ENCODE assay signal across 8 cellular contexts in the genomic region with DNA sequence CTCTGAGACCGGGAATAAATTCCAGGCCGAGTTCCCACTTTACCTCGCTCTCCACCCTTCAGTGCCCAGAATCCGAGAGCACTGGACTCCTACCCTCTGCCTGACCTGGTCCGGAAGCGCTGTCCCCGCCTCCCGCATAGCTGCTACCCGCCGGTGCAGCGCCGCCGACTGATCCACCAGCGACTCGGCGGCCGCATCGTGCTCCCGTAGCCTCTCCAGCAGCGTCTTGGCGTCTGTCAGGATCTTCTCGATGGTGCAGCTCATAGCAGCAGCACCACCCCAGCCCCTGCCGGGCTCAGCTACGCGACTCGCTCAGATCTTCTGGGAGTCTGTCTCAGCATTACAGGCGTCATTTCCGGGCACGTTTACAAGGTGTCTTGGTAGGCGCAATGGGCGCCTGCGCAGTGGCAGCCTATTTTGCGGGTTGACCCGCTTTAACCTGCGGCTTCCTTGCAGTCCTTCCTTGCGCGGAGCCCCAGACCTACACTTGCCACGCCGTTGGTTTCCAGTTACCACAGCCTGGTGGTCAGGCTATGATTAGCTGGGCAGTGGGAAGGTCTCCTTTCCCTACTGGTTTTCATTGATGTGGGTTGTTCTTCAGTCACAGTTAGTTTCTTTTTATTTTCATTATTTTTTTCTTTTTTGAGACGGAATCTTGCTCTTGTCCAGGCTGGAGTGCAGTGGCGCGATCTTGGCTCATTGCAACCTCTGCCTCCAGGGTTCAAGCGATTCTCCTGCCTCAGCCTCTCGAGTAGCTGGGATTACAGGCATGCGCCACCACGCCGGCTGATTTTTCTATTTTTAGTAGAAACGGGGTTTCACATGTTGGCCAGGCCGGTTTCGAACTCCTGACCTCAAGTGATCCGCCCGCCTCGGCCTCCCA. TPM values are rescaled to one million over a fixed set of nuclear protein-coding genes. Genes with fewer than 3 reads are reported as not detected.
DNase-seq lines count a peak whose midpoint lies in the region; ATAC-seq and TF ChIP-seq lines count a peak whose summit lies in the region.

SIKE1 (minus strand) TSS at position 342 of the 883 bp plus-strand sequence; CDS start at position 264, 78 bp downstream.

- DNase-seq in AML-193 (lab: John Stamatoyannopoulos, UW): peak; percentile 90 to 93
- peak; percentile 88 for DNase-seq in NCI-H510A (lab: John Stamatoyannopoulos, UW)
- DNase-seq in activated CD4-positive, alpha-beta T cell treated with anti-CD3 and anti-CD28 coated beads for 24 hours (ENCODE audit: low read depth in 2 of 2): peak; percentile 83 to 85
- DNase-seq in chondrocyte (ENCODE audit: low spot score): peak; percentile 96
- peak; percentile 91 for DNase-seq in kidney epithelial cell (ENCODE audit: low read depth)
- peak; percentile 90 to 92 for DNase-seq in stimulated activated CD4-positive, alpha-beta T cell treated with anti-CD3 and anti-CD28 coated beads, Interleukin-15, amount 100 ng/mL, for 48 hours (ENCODE audit: low read depth in 2 of 2)

- TF ChIP-seq CTCF in chondrocyte (IDR thresholded peaks at IDR 0.05): peak; percentile 39
- no peak for TF ChIP-seq CTCF in kidney epithelial cell (IDR thresholded peaks at IDR 0.05; ENCODE audit: insufficient read depth, low read length, poor library complexity, severe bottlenecking)

- ATAC-seq in HG03439 (IDR thresholded peaks at IDR 0.05; ENCODE audit: unreplicated experiment): peak; percentile 98

- H3K36me3 ChIP-seq in kidney epithelial cell (ENCODE audit: control insufficient read depth, insufficient read depth, low read length): no peaks in the 10 kb centered on the region

- peak; percentile 99 for TF ChIP-seq POLR2A in GM19193 (IDR thresholded peaks at IDR 0.05; ENCODE audit: extremely low read depth, insufficient read depth, insufficient read length)

- H3K27me3 Mint-ChIP-seq in chondrocyte (ENCODE audit: low read depth): peaks cover 11% of the 10 kb centered on the region

- H3K4me3 Mint-ChIP-seq in chondrocyte (ENCODE audit: unreplicated experiment): peak within 1 kb of the TSS; percentile 99

- no peaks in the 10 kb centered on the region for H3K27me3 ChIP-seq in kidney epithelial cell (ENCODE audit: control insufficient read depth, insufficient read depth, low read length)

- H3K4me1 Mint-ChIP-seq in chondrocyte (ENCODE audit: low read depth): peaks cover 28% of the 10 kb centered on the region

- H3K4me3 ChIP-seq in kidney epithelial cell (ENCODE audit: low read depth, low read length): peak within 1 kb of the TSS; percentile 66

- H3K27ac Mint-ChIP-seq in chondrocyte (ENCODE audit: unreplicated experiment): peak within 1 kb of the TSS; percentile 97

- H3K9me3 Mint-ChIP-seq in chondrocyte (ENCODE audit: low read depth): peaks cover 6% of the 10 kb centered on the region

- H3K36me3 Mint-ChIP-seq in chondrocyte (ENCODE audit: low read depth): peaks cover 5% of the 10 kb centered on the region

RNA-seq across cellular contexts. Expression of gene SIKE1, which starts in this region (rescaled TPM):
- 55.0 to 60.0 TPM (median 56.2 TPM) in 3 replicates for total RNA-seq in chondrocyte
- 40.1 and 51.6 TPM in 2 replicates for total RNA-seq in kidney epithelial cell

Comparison
In these comparisons a context has a peak if more than half of its experiments do, and no peak if none do; other contexts are left out.
1. Peak in every context shown above with its lines: DNase-seq, ATAC-seq and H3K4me3 ChIP-seq.